Comparison of ENCODE assay signal across 29 cellular contexts in the genomic region with DNA sequence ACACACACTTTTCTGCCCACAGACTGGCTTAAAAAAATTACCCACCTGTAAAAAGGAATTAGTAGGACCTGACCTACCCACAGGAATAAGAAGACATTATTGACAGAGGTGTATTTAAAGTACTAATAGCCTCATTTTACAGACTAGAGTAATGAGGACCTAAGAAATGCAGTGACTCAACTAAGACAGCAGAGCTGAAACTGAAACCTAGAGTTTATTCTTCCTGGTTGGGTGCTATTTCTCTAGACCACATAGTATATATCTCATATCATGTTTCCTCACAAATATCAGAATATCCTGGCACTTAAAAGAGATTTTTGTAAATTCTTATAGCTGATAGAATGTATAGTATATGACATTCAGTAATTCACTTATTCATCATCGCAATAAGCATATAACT.
"Had no signal": no experiment of that assay in that cellular context is flagged by ENCODE, and none has a peak within 500 bp of the region (broad histone marks: within the 10 kb centered on the region; RNA-seq: fewer than 3 reads in every experiment).

No MANE protein-coding gene starts in this region.

- H3K4me3 Mint-ChIP-seq: dendritic cell treated with granulocyte-macrophage colony-stimulating factor and Interleukin-4, amounts not matched to agents 40 ng/mL and 50 ng/mL, for 4 days; effector memory CD8-positive, alpha-beta T cell; endodermal cell; memory B cell; naive thymus-derived CD4-positive, alpha-beta T cell; natural killer cell had no signal

- H3K27me3 ChIP-seq: esophagus squamous epithelium, gastrocnemius medialis, left lung had no signal

- H3K27ac ChIP-seq: epithelial cell of prostate, esophagus squamous epithelium, gastrocnemius medialis, heart right ventricle, left lung had no signal

- H3K4me3 ChIP-seq: esophagus squamous epithelium, gastrocnemius medialis, heart right ventricle, left lung, lung had no signal

- H3K36me3 ChIP-seq: esophagus squamous epithelium, gastrocnemius medialis, heart right ventricle, left lung had no signal

- ATAC-seq: effector memory CD8-positive, alpha-beta T cell; esophagus mucosa; gastrocnemius medialis; heart right ventricle; left cardiac atrium; left lung; left ventricle myocardium superior; naive thymus-derived CD4-positive, alpha-beta T cell; natural killer cell had no signal

- H3K9me3 ChIP-seq: esophagus squamous epithelium, gastrocnemius medialis, heart right ventricle, left lung had no signal

- H3K36me3 Mint-ChIP-seq: memory B cell; naive thymus-derived CD4-positive, alpha-beta T cell; natural killer cell had no signal

- DNase-seq: cortex of kidney; effector CD8-positive, alpha-beta T cell; effector memory CD8-positive, alpha-beta T cell; endodermal cell; erythroblast; esophagus squamous epithelium; foreskin fibroblast; foreskin melanocyte; gastrocnemius medialis; glutamatergic neuron; head of caudate nucleus; heart right ventricle; hippocampal formation; left cardiac atrium; left lung; left ventricle myocardium superior; mammary epithelial cell; mesendoderm; midbrain; naive thymus-derived CD4-positive, alpha-beta T cell; natural killer cell had no signal

- H3K27ac Mint-ChIP-seq: dendritic cell treated with granulocyte-macrophage colony-stimulating factor and Interleukin-4, amounts not matched to agents 40 ng/mL and 50 ng/mL, for 4 days; effector memory CD8-positive, alpha-beta T cell; endodermal cell; memory B cell; naive thymus-derived CD4-positive, alpha-beta T cell; natural killer cell had no signal

- H3K4me1 ChIP-seq: esophagus squamous epithelium, gastrocnemius medialis, heart right ventricle, left lung had no signal

- H3K4me1 Mint-ChIP-seq: endodermal cell; memory B cell; naive thymus-derived CD4-positive, alpha-beta T cell; natural killer cell had no signal

- FAIRE-seq: endometrium, islet of Langerhans, keratinocyte had no signal

- H3K27me3 Mint-ChIP-seq: dendritic cell treated with granulocyte-macrophage colony-stimulating factor and Interleukin-4, amounts not matched to agents 40 ng/mL and 50 ng/mL, for 4 days; effector memory CD8-positive, alpha-beta T cell; memory B cell had no signal

- H3K9me3 Mint-ChIP-seq: effector memory CD8-positive, alpha-beta T cell; memory B cell; natural killer cell had no signal
